13 cellular contexts compared by ENCODE assay signal in the genomic region with DNA sequence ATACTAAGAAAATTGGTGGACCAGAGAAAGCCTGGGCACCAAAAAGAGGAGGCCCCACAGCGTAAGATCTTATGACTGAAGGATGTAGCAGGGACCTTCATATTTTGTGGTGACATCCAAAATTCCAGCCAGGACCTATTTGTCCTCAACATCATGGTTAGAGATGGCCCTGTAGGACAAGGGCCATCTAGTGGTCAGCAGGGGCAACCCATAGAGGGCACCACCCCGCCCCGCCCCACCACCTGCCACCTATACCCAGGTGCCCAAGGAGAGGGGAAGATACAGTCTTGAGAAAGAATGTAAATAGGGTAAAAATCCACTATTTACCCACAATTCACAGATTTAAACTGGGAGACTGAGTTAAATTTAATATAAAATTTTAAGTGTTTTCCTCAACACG. TPM values are rescaled to one million over a fixed set of nuclear protein-coding genes. Genes with fewer than 3 reads are reported as not detected.
DNase-seq lines count a peak whose midpoint lies in the region; ATAC-seq and TF ChIP-seq lines count a peak whose summit lies in the region.
"Had no signal": no experiment of that assay in that cellular context is flagged by ENCODE, and none has a peak within 500 bp of the region (broad histone marks: within the 10 kb centered on the region; RNA-seq: fewer than 3 reads in every experiment).

No MANE protein-coding gene starts in this region.

- no peaks in the 10 kb centered on the region for H4K20me1 ChIP-seq in PC-9 (ENCODE audit: insufficient read depth)

- H3K27me3 ChIP-seq in PC-9 (ENCODE audit: insufficient read depth, low read depth): no peaks in the 10 kb centered on the region
- H3K27me3 ChIP-seq: SJSA1, transverse colon had no signal

- no TSS peak for BruUV-seq in PC-9 (replicated peaks; lab: Mats Ljungman, UMichigan)

- no peaks in the 10 kb centered on the region for H3K79me2 ChIP-seq in PC-9 (ENCODE audit: low read depth)

- ATAC-seq in GM19328 (IDR thresholded peaks at IDR 0.05; ENCODE audit: unreplicated experiment): no peak

- no peaks in the 10 kb centered on the region for H3K9me2 ChIP-seq in PC-9 (ENCODE audit: insufficient read depth)

- no peak overlapping the region for H3K4me3 ChIP-seq in PC-9
- H3K4me3 ChIP-seq: SJSA1, transverse colon had no signal

- DNase-seq in PC-9: no peak
- DNase-seq in iPS-NIHi7 (ENCODE audit: extremely low spot score): peak; percentile 51
- no peak for DNase-seq in putamen (ENCODE audit: low spot score)
- DNase-seq in stimulated activated naive CD4-positive, alpha-beta T cell treated with Interleukin-2 at 50 U/mL for 16 hours (lab: John Stamatoyannopoulos, UW): no peak
- no peak for DNase-seq in SKM-1 treated with dmso at 0.1 percent for 144 hours (lab: John Stamatoyannopoulos, UW; ENCODE audit: unreplicated experiment)
- DNase-seq: activated CD4-positive, alpha-beta T cell treated with anti-CD3 and anti-CD28 coated beads, Interleukin-2, amount 50 U/mL, for 48 hours; NCI-H2029; posterior cingulate gyrus; transverse colon had no signal

- H3K4me2 ChIP-seq in PC-9: no peak overlapping the region

- intact Hi-C loops in PC-9 (cut with micrococcal nuclease; ENCODE audit: unreplicated experiment): loop anchor here (2.0 to 5.0 kb wide), 2 partner anchors 121 to 312 kb away; no protein-coding TSS in a partner anchor

- CTCF ChIA-PET in PC-9 (lab: Charles Lee): no interaction called here

- 0 out of 2 replicates have a peak, but pooled peaks cover 4% of the 10 kb centered on the region for H3K9me3 ChIP-seq in PC-9 (ENCODE audit: insufficient read depth, low read depth)
- H3K9me3 ChIP-seq: SJSA1, transverse colon had no signal

- H2AFZ ChIP-seq in PC-9: no peak overlapping the region

- no peaks in the 10 kb centered on the region for H3K36me3 ChIP-seq in PC-9 (ENCODE audit: low read depth)
- H3K36me3 ChIP-seq: SJSA1, transverse colon had no signal

- H3K27ac ChIP-seq in C4-2B: no peak overlapping the region
- no peak overlapping the region for H3K27ac ChIP-seq in PC-9
- H3K27ac ChIP-seq: SJSA1, transverse colon had no signal

- peaks cover 37% of the 10 kb centered on the region for H3K4me1 ChIP-seq in PC-9 (replicated peaks; ENCODE audit: insufficient read depth)
- H3K4me1 ChIP-seq: SJSA1, transverse colon had no signal

- TF ChIP-seq CTCF in C4-2B (conservative IDR thresholded peaks at IDR 0.05) (peak; percentile 82), GM12873 (IDR thresholded peaks at IDR 0.05; ENCODE audit: insufficient read depth, low read depth, low read length, missing control alignments) (peak; percentile 46), PC-9 (conservative IDR thresholded peaks at IDR 0.05) (peak; percentile 62)

- H3F3A ChIP-seq in PC-9 (ENCODE audit: insufficient read depth, low read depth): peaks cover 26% of the 10 kb centered on the region

- POLR2A ChIA-PET in PC-9 (lab: Charles Lee; ENCODE audit: unreplicated experiment): no interaction called here

RNA-seq across cellular contexts. Expression of gene TMEM163, which starts 59.6 kb away (rescaled TPM):
- 1.4 and 2.4 TPM in 2 replicates for total RNA-seq in PC-9 (2021)
- total RNA-seq: SJSA1 had no signal
